ENCODE assay signal across 7 cellular contexts in the genomic region with DNA sequence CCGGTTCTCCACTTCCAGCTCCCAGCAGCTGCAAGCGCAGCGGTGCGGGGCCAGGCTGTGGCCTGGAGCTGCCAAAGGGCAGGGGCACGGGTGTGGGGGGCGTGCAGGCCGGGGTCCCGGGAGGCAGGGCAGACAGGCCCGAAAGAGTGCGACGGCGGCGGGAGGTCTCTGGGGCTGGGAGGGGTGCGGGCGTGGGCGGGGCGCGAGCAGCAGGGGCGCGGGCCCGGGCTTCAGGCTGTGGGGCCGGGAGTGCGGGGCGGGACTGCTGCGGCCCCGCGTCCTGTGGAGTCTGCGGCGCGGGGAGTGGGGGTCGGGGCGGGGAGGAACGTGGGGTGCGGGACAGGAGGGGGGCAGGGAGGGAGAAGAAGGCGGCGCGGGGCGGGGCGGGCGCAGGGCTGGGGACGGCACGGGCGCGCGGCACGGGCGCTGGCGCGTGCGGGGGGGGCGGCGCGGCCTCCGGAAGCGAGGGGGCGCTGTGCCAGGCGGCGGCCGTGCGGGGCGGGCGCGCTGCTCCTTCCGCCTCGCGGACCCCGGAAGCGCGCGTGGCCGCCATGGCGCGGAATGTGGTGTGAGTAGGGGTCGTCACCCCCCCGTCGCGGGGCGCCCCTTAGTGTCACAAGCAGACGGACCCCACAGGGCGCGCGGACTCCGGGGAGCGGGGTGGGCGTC. TPM values are rescaled to one million over a fixed set of nuclear protein-coding genes. Genes with fewer than 3 reads are reported as not detected.
A peak's percentile ranks its signal among the peaks of the same experiment; 100 is the strongest.
DNase-seq lines count a peak whose midpoint lies in the region; ATAC-seq, FAIRE-seq and TF ChIP-seq lines count a peak whose summit lies in the region.

A gene (plus strand): TSS at position 521 of the 669 bp plus-strand sequence. CDS start 31 bp downstream, at position 552.

- H3K4me1 ChIP-seq in kidney (ENCODE audit: control insufficient read depth in 1 of 2, insufficient read depth in 1 of 2, low read depth in 1 of 2, low read length in 2 of 2), result no peaks in the 10 kb centered on the region
- H3K4me1 ChIP-seq in suprapubic skin, result peaks cover 20% of the 10 kb centered on the region

- H3K4me3 ChIP-seq in kidney (ENCODE audit: low read length in 2 of 2) (no peak within 1 kb of the TSS), suprapubic skin (no peak within 1 kb of the TSS)

- no peak within 1 kb of the TSS for H3K4me3 Mint-ChIP-seq in activated T-helper 17 cell treated with anti-CD3 and anti-CD28 coated beads, Interleukin-2, amount 50 U/mL, for 72 hours

- peak; percentile 66 for ATAC-seq in HG02642 (IDR thresholded peaks at IDR 0.05; ENCODE audit: poor library complexity, unreplicated experiment)
- peak; percentile 86 for ATAC-seq in activated T-helper 17 cell treated with anti-CD3 and anti-CD28 coated beads, Interleukin-2, amount 50 U/mL, for 72 hours (replicated peaks)
- no peak for ATAC-seq in GM18873 (IDR thresholded peaks at IDR 0.05; ENCODE audit: low FRiP score, unreplicated experiment)

- no peaks in the 10 kb centered on the region for H3K36me3 Mint-ChIP-seq in activated T-helper 17 cell treated with anti-CD3 and anti-CD28 coated beads, Interleukin-2, amount 50 U/mL, for 72 hours (ENCODE audit: low read depth)

- no CpG with 5 or more reads among the region's 85 CpGs for WGBS in suprapubic skin

- no peaks in the 10 kb centered on the region for H3K9me3 ChIP-seq in kidney (ENCODE audit: control insufficient read depth in 1 of 2, low read length in 2 of 2)
- H3K9me3 ChIP-seq in suprapubic skin, result no peaks in the 10 kb centered on the region

- H3K27ac Mint-ChIP-seq in activated T-helper 17 cell treated with anti-CD3 and anti-CD28 coated beads, Interleukin-2, amount 50 U/mL, for 72 hours, result no peak within 1 kb of the TSS

- no peaks in the 10 kb centered on the region for H3K9me3 Mint-ChIP-seq in activated T-helper 17 cell treated with anti-CD3 and anti-CD28 coated beads, Interleukin-2, amount 50 U/mL, for 72 hours

- H3K36me3 ChIP-seq in kidney (ENCODE audit: control insufficient read depth in 1 of 2, insufficient read depth in 2 of 2, low read length in 2 of 2) (no peaks in the 10 kb centered on the region), suprapubic skin (no peaks in the 10 kb centered on the region)

- no peaks in the 10 kb centered on the region for H3K27me3 ChIP-seq in suprapubic skin

- no peaks in the 10 kb centered on the region for H3K4me1 Mint-ChIP-seq in activated T-helper 17 cell treated with anti-CD3 and anti-CD28 coated beads, Interleukin-2, amount 50 U/mL, for 72 hours

- intact Hi-C loops in kidney (cut with DNase I), result no loop called here

- DNase-seq in kidney (no peak), suprapubic skin (ENCODE audit: low spot score in 2 of 2) (no peak), GM20000 (ENCODE audit: low spot score) (no peak), pons (ENCODE audit: low spot score) (no peak)

- TF ChIP-seq CTCF in kidney (IDR thresholded peaks at IDR 0.05; ENCODE audit: borderline replicate concordance, extremely low read depth, insufficient read depth), result no peak
- no peak for TF ChIP-seq CTCF in suprapubic skin (IDR thresholded peaks at IDR 0.05)
- TF ChIP-seq CTCF in GM20000 (IDR thresholded peaks at IDR 0.05; ENCODE audit: extremely low read depth, missing control alignments), result no peak

- H3K9ac ChIP-seq in kidney (ENCODE audit: low read length in 2 of 2), result no peak within 1 kb of the TSS

- H3K27ac ChIP-seq in kidney (ENCODE audit: low read depth in 2 of 2, low read length in 2 of 2) (no peak within 1 kb of the TSS), suprapubic skin (no peak within 1 kb of the TSS)

- H3K27me3 Mint-ChIP-seq in activated T-helper 17 cell treated with anti-CD3 and anti-CD28 coated beads, Interleukin-2, amount 50 U/mL, for 72 hours, result no peaks in the 10 kb centered on the region

- no peak for FAIRE-seq in kidney (lab: Jason Lieb, UNC)

- TF ChIP-seq POLR2A in suprapubic skin (IDR thresholded peaks at IDR 0.05), result no peak

- TF ChIP-seq EP300 in suprapubic skin (IDR thresholded peaks at IDR 0.05), result no peak

RNA-seq across cellular contexts. Expression of the gene that starts here (rescaled TPM):
- total RNA-seq in activated T-helper 17 cell treated with anti-CD3 and anti-CD28 coated beads, Interleukin-2, amount 50 U/mL, for 72 hours, result 100 to 1,000 TPM in 1 of 2 donors, 10 to 100 TPM in 1; 84.4 to 119 TPM
- 45.9 TPM for total RNA-seq in kidney
- 183 TPM for polyA plus RNA-seq in kidney (ENCODE audit: insufficient read depth, low read depth, low replicate concordance)
- total RNA-seq in suprapubic skin, result 100 to 1,000 TPM in 2 of 4 donors, 10 to 100 TPM in 2; 76.9 to 115 (median 103) TPM
